In the genomic region with DNA sequence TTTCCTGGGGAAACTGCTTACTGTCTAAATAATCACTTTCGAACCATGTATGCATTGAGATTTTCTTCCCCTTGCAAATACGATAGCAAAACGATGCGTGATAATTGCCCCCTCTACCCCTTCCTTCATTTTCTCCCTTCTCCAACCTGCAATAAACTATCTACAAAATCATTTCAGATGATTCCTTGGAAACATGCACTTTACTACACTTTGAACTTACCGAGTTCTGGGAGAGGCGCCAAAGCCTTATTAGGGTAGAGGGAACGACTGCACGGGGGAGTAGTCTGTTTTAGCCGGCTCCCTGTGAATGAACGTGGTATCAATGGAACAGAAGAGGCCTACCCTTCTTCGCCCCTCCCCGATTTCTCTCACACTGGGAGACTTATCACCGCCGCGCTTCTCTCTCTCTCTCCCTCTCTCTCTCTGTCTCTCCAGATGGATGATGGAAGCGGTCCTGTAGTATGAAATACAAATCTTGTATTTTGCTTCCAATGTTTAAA, we compare ENCODE assay signal across 8 cellular contexts. TPM values are rescaled to one million over a fixed set of nuclear protein-coding genes. Genes with fewer than 3 reads are reported as not detected.
DNase-seq lines count a peak whose midpoint lies in the region; ATAC-seq and TF ChIP-seq lines count a peak whose summit lies in the region.

A gene with protein sequence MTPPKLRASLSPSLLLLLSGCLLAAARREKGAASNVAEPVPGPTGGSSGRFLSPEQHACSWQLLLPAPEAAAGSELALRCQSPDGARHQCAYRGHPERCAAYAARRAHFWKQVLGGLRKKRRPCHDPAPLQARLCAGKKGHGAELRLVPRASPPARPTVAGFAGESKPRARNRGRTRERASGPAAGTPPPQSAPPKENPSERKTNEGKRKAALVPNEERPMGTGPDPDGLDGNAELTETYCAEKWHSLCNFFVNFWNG (minus strand): TSS at position 309 of the 500 bp plus-strand sequence. CDS start 517 bp downstream, outside the sequence.

- H3K27ac ChIP-seq in BLaER1 = peak within 1 kb of the TSS; percentile 85

- peak within 1 kb of the TSS; percentile 86 for H3K9ac ChIP-seq in BLaER1

- peak within 1 kb of the TSS; percentile 82 for H3K27ac Mint-ChIP-seq in activated T-helper 17 cell treated with anti-CD3 and anti-CD28 coated beads, Interleukin-2, amount 50 U/mL, for 72 hours

- peaks cover 6% of the 10 kb centered on the region for H3K36me3 Mint-ChIP-seq in activated T-helper 17 cell treated with anti-CD3 and anti-CD28 coated beads, Interleukin-2, amount 50 U/mL, for 72 hours (ENCODE audit: low read depth)

- H3K4me1 Mint-ChIP-seq in activated T-helper 17 cell treated with anti-CD3 and anti-CD28 coated beads, Interleukin-2, amount 50 U/mL, for 72 hours = peaks cover 18% of the 10 kb centered on the region

- peak; percentile 38 for ATAC-seq in activated T-helper 17 cell treated with anti-CD3 and anti-CD28 coated beads, Interleukin-2, amount 50 U/mL, for 72 hours (replicated peaks)
- ATAC-seq in omental fat pad (ENCODE audit: low FRiP score) = peak; percentile 67
- no peak for ATAC-seq in HG02970 (IDR thresholded peaks at IDR 0.05; ENCODE audit: low FRiP score, unreplicated experiment)
- no peak for ATAC-seq in HG03565 (IDR thresholded peaks at IDR 0.05; ENCODE audit: unreplicated experiment)

- no peaks in the 10 kb centered on the region for H4K20me1 ChIP-seq in BLaER1

- H3K4me1 ChIP-seq in BLaER1 = peaks cover 23% of the 10 kb centered on the region

- H3K27me3 Mint-ChIP-seq in activated T-helper 17 cell treated with anti-CD3 and anti-CD28 coated beads, Interleukin-2, amount 50 U/mL, for 72 hours = peaks cover 2% of the 10 kb centered on the region

- 0 out of 2 replicates have a peak, but pooled peaks cover 4% of the 10 kb centered on the region for H3K36me3 ChIP-seq in BLaER1

- H3K4me3 ChIP-seq in BLaER1 = peak within 1 kb of the TSS; percentile 92

- peak within 1 kb of the TSS; percentile 88 for H3K4me3 Mint-ChIP-seq in activated T-helper 17 cell treated with anti-CD3 and anti-CD28 coated beads, Interleukin-2, amount 50 U/mL, for 72 hours

- no peaks in the 10 kb centered on the region for H3K9me3 ChIP-seq in BLaER1

- peak within 1 kb of the TSS; percentile 68 for H3K4me2 ChIP-seq in BLaER1

- no peak for TF ChIP-seq CTCF in omental fat pad (IDR thresholded peaks at IDR 0.05)

- DNase-seq in HCEC 1CT (peak; percentile 61), NCI-H69 (lab: John Stamatoyannopoulos, UW) (peak; percentile 80), globus pallidus (ENCODE audit: low spot score) (peak; percentile 33), omental fat pad (ENCODE audit: low spot score) (no peak)

- H3K27me3 ChIP-seq in BLaER1 = no peaks in the 10 kb centered on the region

- H3K9me3 Mint-ChIP-seq in activated T-helper 17 cell treated with anti-CD3 and anti-CD28 coated beads, Interleukin-2, amount 50 U/mL, for 72 hours = no peaks in the 10 kb centered on the region

RNA-seq across cellular contexts. Expression of the gene that starts here (rescaled TPM):
- total RNA-seq in activated T-helper 17 cell treated with anti-CD3 and anti-CD28 coated beads, Interleukin-2, amount 50 U/mL, for 72 hours = under 1 TPM; 0.37 to 0.65 TPM
- 1 to 10 TPM in 1 of 4 donors, under 1 TPM in 3; 0.28 to 3.0 (median 0.70) TPM for total RNA-seq in omental fat pad

Comparison
In these comparisons a context has a peak if more than half of its experiments do, and no peak if none do; other contexts are left out.
1. Peak in ATAC-seq in activated T-helper 17 cell treated with anti-CD3 and anti-CD28 coated beads, Interleukin-2, amount 50 U/mL, for 72 hours; RNA of the gene not detected or under 1 TPM.